ENCODE assay signal across 13 cellular contexts in genomic region chr22:19877626-19878339, GRCh38. TPM values are rescaled to one million over a fixed set of nuclear protein-coding genes. Genes with fewer than 3 reads are reported as not detected.
DNase-seq lines count a peak whose midpoint lies in the region; ATAC-seq and TF ChIP-seq lines count a peak whose summit lies in the region.
"Had no signal": no experiment of that assay in that cellular context is flagged by ENCODE, and none has a peak within 500 bp of the region (broad histone marks: within the 10 kb centered on the region; RNA-seq: fewer than 3 reads in every experiment).

No MANE protein-coding gene starts in this region.

- DNase-seq in natural killer cell treated with Interleukin-12 subunit alpha and Interleukin-12 subunit beta and Interleukin-15 and Interleukin-18, amount 100 ng/mL, for 72 hours (ENCODE audit: low spot score) = peak; percentile 44
- DNase-seq in natural killer cell = no peak
- peak; percentile 5 to 58 for DNase-seq in ascending aorta (ENCODE audit: low spot score in 2 of 2)
- DNase-seq in iris pigment epithelial cell (ENCODE audit: low read depth) = peak; percentile 82
- peak; percentile 41 for DNase-seq in ureter (ENCODE audit: low spot score)
- DNase-seq in NCI-H524 (lab: John Stamatoyannopoulos, UW) = no peak
- DNase-seq in occipital lobe (lab: John Stamatoyannopoulos, UW) = no peak
- no peak for DNase-seq in ACHN
- DNase-seq: activated B cell treated with CpG ODN at 0.5 μM for 24 hours; amygdala; CD4-positive, CD25-positive, alpha-beta regulatory T cell; SHP77 treated with DMSO at 0.1 percent for 48 hours had no signal

- no peak overlapping the region for H3K4me3 Mint-ChIP-seq in natural killer cell treated with Interleukin-12 subunit alpha and Interleukin-12 subunit beta and Interleukin-15 and Interleukin-18, amount 100 ng/mL, for 72 hours
- H3K4me3 Mint-ChIP-seq in natural killer cell = no peak overlapping the region
- H3K4me3 Mint-ChIP-seq: activated B cell treated with CpG ODN at 0.5 μM for 24 hours; CD4-positive, CD25-positive, alpha-beta regulatory T cell had no signal

- in situ Hi-C loops in ACHN (cut with HindIII; ENCODE audit: low pct_ligation_motif_present, low pct_unique_long_range_greater_than_20kb, low sequenced_read_pairs) = no loop called here

- H3K36me3 ChIP-seq in ascending aorta = peaks cover 7 to 18% of the 10 kb centered on the region in 2 donors

- no peak for TF ChIP-seq CTCF in natural killer cell (IDR thresholded peaks at IDR 0.05)
- TF ChIP-seq CTCF in ascending aorta (IDR thresholded peaks at IDR 0.05) = no peak

- no peak overlapping the region for H3K4me3 ChIP-seq in ascending aorta
- H3K4me3 ChIP-seq: thoracic aorta had no signal

- H3K27me3 Mint-ChIP-seq in natural killer cell treated with Interleukin-12 subunit alpha and Interleukin-12 subunit beta and Interleukin-15 and Interleukin-18, amount 100 ng/mL, for 72 hours = no peaks in the 10 kb centered on the region
- no peaks in the 10 kb centered on the region for H3K27me3 Mint-ChIP-seq in natural killer cell (ENCODE audit: low read depth in 2 of 2)
- H3K27me3 Mint-ChIP-seq: activated B cell treated with CpG ODN at 0.5 μM for 24 hours; CD4-positive, CD25-positive, alpha-beta regulatory T cell had no signal

- H3K27ac ChIP-seq in ascending aorta = no peak overlapping the region
- H3K27ac ChIP-seq: thoracic aorta had no signal

- no peaks in the 10 kb centered on the region for H3K4me1 Mint-ChIP-seq in natural killer cell treated with Interleukin-12 subunit alpha and Interleukin-12 subunit beta and Interleukin-15 and Interleukin-18, amount 100 ng/mL, for 72 hours (ENCODE audit: low read depth in 2 of 2)
- H3K4me1 Mint-ChIP-seq in natural killer cell = no peaks in the 10 kb centered on the region
- H3K4me1 Mint-ChIP-seq: activated B cell treated with CpG ODN at 0.5 μM for 24 hours had no signal

- no peak for ATAC-seq in natural killer cell treated with Interleukin-12 subunit alpha and Interleukin-12 subunit beta and Interleukin-15 and Interleukin-18, amount 100 ng/mL, for 72 hours
- ATAC-seq in natural killer cell = no peak

- H3K27ac Mint-ChIP-seq in natural killer cell treated with Interleukin-12 subunit alpha and Interleukin-12 subunit beta and Interleukin-15 and Interleukin-18, amount 100 ng/mL, for 72 hours = no peak overlapping the region
- no peak overlapping the region for H3K27ac Mint-ChIP-seq in natural killer cell
- H3K27ac Mint-ChIP-seq: activated B cell treated with CpG ODN at 0.5 μM for 24 hours; CD4-positive, CD25-positive, alpha-beta regulatory T cell had no signal

- H3K27me3 ChIP-seq in ascending aorta = no peaks in the 10 kb centered on the region

- H3K4me1 ChIP-seq in ascending aorta = peaks cover 20 to 32% of the 10 kb centered on the region in 2 donors

- H3K9me3 Mint-ChIP-seq in natural killer cell treated with Interleukin-12 subunit alpha and Interleukin-12 subunit beta and Interleukin-15 and Interleukin-18, amount 100 ng/mL, for 72 hours = no peaks in the 10 kb centered on the region
- H3K9me3 Mint-ChIP-seq in natural killer cell = no peaks in the 10 kb centered on the region
- H3K9me3 Mint-ChIP-seq: activated B cell treated with CpG ODN at 0.5 μM for 24 hours; CD4-positive, CD25-positive, alpha-beta regulatory T cell had no signal

- H3K9me3 ChIP-seq in ascending aorta = no peaks in the 10 kb centered on the region
- H3K9me3 ChIP-seq: thoracic aorta had no signal

- intact Hi-C loops in natural killer cell (cut with micrococcal nuclease) = no loop called here
- intact Hi-C loops in ascending aorta (cut with DNase I) = loop anchor here (5.0 kb wide), 1 partner anchor 35 kb away; no protein-coding TSS in a partner anchor

- no peaks in the 10 kb centered on the region for H3K36me3 Mint-ChIP-seq in natural killer cell treated with Interleukin-12 subunit alpha and Interleukin-12 subunit beta and Interleukin-15 and Interleukin-18, amount 100 ng/mL, for 72 hours
- H3K36me3 Mint-ChIP-seq in natural killer cell = no peaks in the 10 kb centered on the region
- H3K36me3 Mint-ChIP-seq: CD4-positive, CD25-positive, alpha-beta regulatory T cell had no signal

RNA-seq across cellular contexts. Expression of gene GNB1L, which starts 23.1 kb away (rescaled TPM):
- 10 to 100 TPM in 1 of 2 donors, 1 to 10 TPM in 1; 9.7 to 17.9 TPM for total RNA-seq in natural killer cell treated with Interleukin-12 subunit alpha and Interleukin-12 subunit beta and Interleukin-15 and Interleukin-18, amount 100 ng/mL, for 72 hours
- total RNA-seq in natural killer cell = 1 to 10 TPM; 5.1 to 5.3 (median 5.3) TPM
- total RNA-seq in ascending aorta = 7.9 TPM
- 6.0 TPM for total RNA-seq in ureter
- total RNA-seq in occipital lobe = 2.7 TPM

RNA-seq across cellular contexts. Expression of gene RTL10, which starts 23.1 kb away (rescaled TPM):
- 10 to 100 TPM; 11.2 to 26.3 TPM for total RNA-seq in natural killer cell treated with Interleukin-12 subunit alpha and Interleukin-12 subunit beta and Interleukin-15 and Interleukin-18, amount 100 ng/mL, for 72 hours
- 10 to 100 TPM in 2 of 3 donors, 1 to 10 TPM in 1; 6.4 to 12.5 (median 11.7) TPM for total RNA-seq in natural killer cell
- total RNA-seq in ascending aorta = 8.8 TPM
- total RNA-seq in ureter = 28.6 TPM
- total RNA-seq in occipital lobe = 12.3 TPM

Comparison
In these comparisons a context has a peak if more than half of its experiments do, and no peak if none do; other contexts are left out.
1. DNase-seq: peak in natural killer cell treated with Interleukin-12 subunit alpha and Interleukin-12 subunit beta and Interleukin-15 and Interleukin-18, amount 100 ng/mL, for 72 hours (single experiment), ascending aorta (2 of 2), iris pigment epithelial cell (single experiment) and ureter (single experiment); none in natural killer cell (single experiment), NCI-H524 (0 of 2), occipital lobe (single experiment) and ACHN (single experiment).